In genomic region chr2:72147971-72148369, GRCh38 we compare ENCODE assay signal across 9 cellular contexts. TPM values are rescaled to one million over a fixed set of nuclear protein-coding genes. Genes with fewer than 3 reads are reported as not detected.
A peak's percentile ranks its signal among the peaks of the same experiment; 100 is the strongest.
DNase-seq lines count a peak whose midpoint lies in the region; ATAC-seq and TF ChIP-seq lines count a peak whose summit lies in the region.
"Had no signal": no experiment of that assay in that cellular context is flagged by ENCODE, and none has a peak within 500 bp of the region (broad histone marks: within the 10 kb centered on the region; RNA-seq: fewer than 3 reads in every experiment).

No MANE protein-coding gene starts in this region.

- H3K9me3 Mint-ChIP-seq in activated CD4-positive, alpha-beta T cell treated with anti-CD3 and anti-CD28 coated beads, Interleukin-2, amount 10 ng/mL, durations not matched to agents 24 days and 14 days: peaks cover 6% of the 10 kb centered on the region
- peaks cover 3% of the 10 kb centered on the region for H3K9me3 Mint-ChIP-seq in activated naive CD8-positive, alpha-beta T cell treated with anti-CD3 and anti-CD28 coated beads for 36 hours

- H3K4me1 ChIP-seq in right lobe of liver: peaks cover 0 to 54% (median 8%) of the 10 kb centered on the region in 4 donors
- peaks cover 73% of the 10 kb centered on the region for H3K4me1 ChIP-seq in suprapubic skin

- 4% methylated on average over 12 of the region's 12 CpGs for WGBS in right lobe of liver (ENCODE audit: insufficient coverage, low coverage, low lambda C conversion rate, missing lambda C conversion rate)
- WGBS in suprapubic skin: 3% methylated on average over 12 of the region's 12 CpGs

- H3K4me1 Mint-ChIP-seq in activated CD4-positive, alpha-beta T cell treated with anti-CD3 and anti-CD28 coated beads, Interleukin-2, amount 10 ng/mL, durations not matched to agents 24 days and 14 days: peaks cover 21% of the 10 kb centered on the region
- peaks cover 37% of the 10 kb centered on the region for H3K4me1 Mint-ChIP-seq in activated naive CD8-positive, alpha-beta T cell treated with anti-CD3 and anti-CD28 coated beads for 36 hours

- H3K36me3 ChIP-seq in right lobe of liver (no peaks in the 10 kb centered on the region), suprapubic skin (no peaks in the 10 kb centered on the region)
- H3K36me3 ChIP-seq: neutrophil had no signal

- H3K27me3 Mint-ChIP-seq in activated CD4-positive, alpha-beta T cell treated with anti-CD3 and anti-CD28 coated beads, Interleukin-2, amount 10 ng/mL, durations not matched to agents 24 days and 14 days: peaks cover 58% of the 10 kb centered on the region
- peaks cover 73% of the 10 kb centered on the region for H3K27me3 Mint-ChIP-seq in activated naive CD8-positive, alpha-beta T cell treated with anti-CD3 and anti-CD28 coated beads for 36 hours

- ATAC-seq in right lobe of liver (no peak), HG03354 (IDR thresholded peaks at IDR 0.05; ENCODE audit: poor library complexity, severe bottlenecking, unreplicated experiment) (no peak)

- peak; percentile 37 for DNase-seq in activated CD4-positive, alpha-beta T cell treated with anti-CD3 and anti-CD28 coated beads, Interleukin-2, amount 10 ng/mL, durations not matched to agents 24 days and 14 days
- DNase-seq in activated CD4-positive, alpha-beta T cell treated with anti-CD3 and anti-CD28 coated beads, Interleukin-2, amount 50 U/mL, for 1 hour: no peak
- DNase-seq in activated naive CD8-positive, alpha-beta T cell treated with anti-CD3 and anti-CD28 coated beads for 36 hours: no peak
- DNase-seq in right lobe of liver (no peak), suprapubic skin (ENCODE audit: low spot score in 2 of 2) (peak in 1 of 2 donors; percentile 49), NCI-H146 treated with DMSO at 0.1 percent for 48 hours (lab: John Stamatoyannopoulos, UW; ENCODE audit: unreplicated experiment) (no peak), posterior cingulate gyrus (no peak)

- peak overlapping the region; percentile 6 for H3K27ac Mint-ChIP-seq in activated CD4-positive, alpha-beta T cell treated with anti-CD3 and anti-CD28 coated beads, Interleukin-2, amount 10 ng/mL, durations not matched to agents 24 days and 14 days
- H3K27ac Mint-ChIP-seq in activated naive CD8-positive, alpha-beta T cell treated with anti-CD3 and anti-CD28 coated beads for 36 hours: no peak overlapping the region

- H3K27me3 ChIP-seq in right lobe of liver: peaks cover 0 to 48% of the 10 kb centered on the region in 2 donors
- H3K27me3 ChIP-seq in suprapubic skin: peaks cover 73% of the 10 kb centered on the region

- intact Hi-C loops in activated CD4-positive, alpha-beta T cell treated with anti-CD3 and anti-CD28 coated beads, Interleukin-2, amount 10 ng/mL, durations not matched to agents 24 days and 14 days (cut with micrococcal nuclease): loop anchor here (5.0 kb wide), 1 partner anchor 1241 kb away; no protein-coding TSS in a partner anchor
- intact Hi-C loops in right lobe of liver (cut with DNase I) (loop anchor here in 1 of 2 donors (5.0 to 10.0 kb wide), 2 partner anchors 221 to 333 kb away; no protein-coding TSS in a partner anchor), posterior cingulate gyrus (cut with DNase I) (loop anchor here (10.0 kb wide), 1 partner anchor 543 kb away; no protein-coding TSS in a partner anchor)

- no peak for TF ChIP-seq CTCF in right lobe of liver (IDR thresholded peaks at IDR 0.05)
- TF ChIP-seq CTCF in suprapubic skin (IDR thresholded peaks at IDR 0.05): no peak

- H3K4me3 Mint-ChIP-seq in activated CD4-positive, alpha-beta T cell treated with anti-CD3 and anti-CD28 coated beads, Interleukin-2, amount 10 ng/mL, durations not matched to agents 24 days and 14 days: peak overlapping the region; percentile 41
- peak overlapping the region; percentile 59 for H3K4me3 Mint-ChIP-seq in activated naive CD8-positive, alpha-beta T cell treated with anti-CD3 and anti-CD28 coated beads for 36 hours

- H3K27ac ChIP-seq in right lobe of liver (no peak overlapping the region), suprapubic skin (peak overlapping the region; percentile 35)
- H3K27ac ChIP-seq: neutrophil had no signal

- no peaks in the 10 kb centered on the region for H3K9me3 ChIP-seq in right lobe of liver
- H3K9me3 ChIP-seq in suprapubic skin: no peaks in the 10 kb centered on the region
- H3K9me3 ChIP-seq: neutrophil had no signal

- H3K4me3 ChIP-seq in right lobe of liver (peak overlapping the region; percentile 11 to 27 (median 18)), suprapubic skin (peak overlapping the region; percentile 64)

- H3K36me3 Mint-ChIP-seq in activated CD4-positive, alpha-beta T cell treated with anti-CD3 and anti-CD28 coated beads, Interleukin-2, amount 10 ng/mL, durations not matched to agents 24 days and 14 days (ENCODE audit: low read depth): peaks cover 9% of the 10 kb centered on the region
- peaks cover 3% of the 10 kb centered on the region for H3K36me3 Mint-ChIP-seq in activated naive CD8-positive, alpha-beta T cell treated with anti-CD3 and anti-CD28 coated beads for 36 hours

- TF ChIP-seq POLR2A in right lobe of liver (IDR thresholded peaks at IDR 0.05) (no peak), suprapubic skin (IDR thresholded peaks at IDR 0.05) (no peak)

- no peak for TF ChIP-seq EP300 in suprapubic skin (IDR thresholded peaks at IDR 0.05)

RNA-seq across cellular contexts. Expression of gene CYP26B1, which starts 0.3 kb away (rescaled TPM):
- total RNA-seq in activated CD4-positive, alpha-beta T cell treated with anti-CD3 and anti-CD28 coated beads, Interleukin-2, amount 10 ng/mL, durations not matched to agents 24 days and 14 days: not detected in 2 replicates
- total RNA-seq in activated naive CD8-positive, alpha-beta T cell treated with anti-CD3 and anti-CD28 coated beads for 36 hours: not detected
- total RNA-seq in right lobe of liver (1 to 10 TPM in 4 of 6 experiments, under 1 TPM in 2; 0.81 to 4.0 (median 1.8) TPM), suprapubic skin (10 to 100 TPM; 53.3 to 83.3 (median 67.7) TPM)

Comparison
In these comparisons a context has a peak if more than half of its experiments do, and no peak if none do; other contexts are left out.
1. RNA of gene CYP26B1, which starts 0.3 kb away (total RNA-seq): 53.3 to 83.3 TPM in suprapubic skin; 0.81 to 4.0 TPM in right lobe of liver, not detected in activated CD4-positive, alpha-beta T cell treated with anti-CD3 and anti-CD28 coated beads, Interleukin-2, amount 10 ng/mL, durations not matched to agents 24 days and 14 days and not detected in activated naive CD8-positive, alpha-beta T cell treated with anti-CD3 and anti-CD28 coated beads for 36 hours; every median in the first group is over 10 times any median in the second.